ENCODE assay signal across 28 cellular contexts in the genomic region with DNA sequence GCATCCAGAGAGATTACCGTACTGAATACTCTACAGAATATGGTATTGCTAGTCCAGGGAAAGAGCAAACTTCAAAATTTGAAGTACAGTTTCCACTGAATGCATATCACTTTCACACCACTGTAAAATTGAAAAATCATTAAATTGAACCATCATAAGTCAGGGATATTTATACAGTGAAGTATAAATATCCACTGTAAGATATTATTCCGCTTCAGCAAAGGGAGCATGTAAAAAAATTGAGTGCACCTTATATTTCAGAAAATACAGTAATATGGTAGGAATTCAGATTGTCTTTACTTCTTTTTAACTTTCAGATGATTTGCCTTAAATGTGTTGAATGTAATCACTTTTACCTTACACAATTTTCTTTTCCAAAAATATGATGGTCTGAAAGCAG.
"Had no signal": no experiment of that assay in that cellular context is flagged by ENCODE, and none has a peak within 500 bp of the region (broad histone marks: within the 10 kb centered on the region; RNA-seq: fewer than 3 reads in every experiment).

No MANE protein-coding gene starts in this region.

- H3K4me1 ChIP-seq: colonic mucosa, foreskin keratinocyte had no signal

- H3K36me3 ChIP-seq: colonic mucosa, esophagus muscularis mucosa, esophagus squamous epithelium, gastrocnemius medialis, gastroesophageal sphincter, heart left ventricle, heart right ventricle had no signal

- H3K9me3 ChIP-seq: colonic mucosa, gastrocnemius medialis, gastroesophageal sphincter had no signal

- FAIRE-seq: colon, endometrium, endothelial cell of umbilical vein, frontal cortex had no signal

- H3K4me3 ChIP-seq: colonic mucosa, coronary artery, dorsolateral prefrontal cortex, esophagus muscularis mucosa, esophagus squamous epithelium, gastrocnemius medialis, gastroesophageal sphincter, heart left ventricle, heart right ventricle had no signal

- H3K27me3 ChIP-seq: colonic mucosa, dorsolateral prefrontal cortex, esophagus muscularis mucosa, esophagus squamous epithelium, foreskin keratinocyte, gastrocnemius medialis, gastroesophageal sphincter, heart left ventricle, heart right ventricle had no signal

- DNase-seq: colonic mucosa; cortex of kidney; dermis blood vessel endothelial cell; dorsolateral prefrontal cortex; effector CD4-positive, alpha-beta T cell; effector CD8-positive, alpha-beta T cell; effector memory CD4-positive, alpha-beta T cell; effector memory CD8-positive, alpha-beta T cell; endodermal cell; erythroblast; esophagus squamous epithelium; foreskin fibroblast; foreskin keratinocyte; foreskin melanocyte; gastrocnemius medialis; glutamatergic neuron; head of caudate nucleus; heart left ventricle; heart right ventricle had no signal

- H3K27ac ChIP-seq: colonic mucosa, coronary artery, epithelial cell of prostate, esophagus muscularis mucosa, esophagus squamous epithelium, foreskin keratinocyte, gastrocnemius medialis, gastroesophageal sphincter, heart left ventricle, heart right ventricle had no signal

- ATAC-seq: effector memory CD8-positive, alpha-beta T cell; esophagus mucosa; foreskin keratinocyte; gastrocnemius medialis; gastroesophageal sphincter; heart left ventricle; heart right ventricle had no signal
